ENCODE assay signal across 1 cellular context in genomic region chr16:88361775-88362174, GRCh38.
A peak's percentile ranks its signal among the peaks of the same experiment; 100 is the strongest.
TF ChIP-seq lines count a peak whose summit lies in the region.

No MANE protein-coding gene starts in this region.

TF ChIP-seq in K562, 482 proteins besides CTCF, POLR2A, EP300 and RAD21:
- TF ChIP-seq ATF4 (CRISPR knock-in tag; IDR thresholded peaks at IDR 0.05): no peak
- no peak for TF ChIP-seq ZNF347 (CRISPR knock-in tag; IDR thresholded peaks at IDR 0.05; ENCODE audit: low read depth)
- TF ChIP-seq, protein P1, sequence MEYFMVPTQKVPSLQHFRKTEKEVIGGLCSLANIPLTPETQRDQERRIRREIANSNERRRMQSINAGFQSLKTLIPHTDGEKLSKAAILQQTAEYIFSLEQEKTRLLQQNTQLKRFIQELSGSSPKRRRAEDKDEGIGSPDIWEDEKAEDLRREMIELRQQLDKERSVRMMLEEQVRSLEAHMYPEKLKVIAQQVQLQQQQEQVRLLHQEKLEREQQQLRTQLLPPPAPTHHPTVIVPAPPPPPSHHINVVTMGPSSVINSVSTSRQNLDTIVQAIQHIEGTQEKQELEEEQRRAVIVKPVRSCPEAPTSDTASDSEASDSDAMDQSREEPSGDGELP (CRISPR knock-in tag; IDR thresholded peaks at IDR 0.05; ENCODE audit: borderline replicate concordance): no peak
- TF ChIP-seq CBX2 (IDR thresholded peaks at IDR 0.05; ENCODE audit: insufficient read depth, low read length, poor library complexity, severe bottlenecking): peak; percentile 93
- no peak for TF ChIP-seq REST (CRISPR knock-in tag; IDR thresholded peaks at IDR 0.05; ENCODE audit: low read depth)
- no peak for TF ChIP-seq NR3C1 (CRISPR knock-in tag; IDR thresholded peaks at IDR 0.05)
- no peak for TF ChIP-seq NFIX (CRISPR knock-in tag; IDR thresholded peaks at IDR 0.05; ENCODE audit: low read depth)
- TF ChIP-seq ARID4B (CRISPR knock-in tag; IDR thresholded peaks at IDR 0.05): no peak
